9 cellular contexts compared by ENCODE assay signal in the genomic region with DNA sequence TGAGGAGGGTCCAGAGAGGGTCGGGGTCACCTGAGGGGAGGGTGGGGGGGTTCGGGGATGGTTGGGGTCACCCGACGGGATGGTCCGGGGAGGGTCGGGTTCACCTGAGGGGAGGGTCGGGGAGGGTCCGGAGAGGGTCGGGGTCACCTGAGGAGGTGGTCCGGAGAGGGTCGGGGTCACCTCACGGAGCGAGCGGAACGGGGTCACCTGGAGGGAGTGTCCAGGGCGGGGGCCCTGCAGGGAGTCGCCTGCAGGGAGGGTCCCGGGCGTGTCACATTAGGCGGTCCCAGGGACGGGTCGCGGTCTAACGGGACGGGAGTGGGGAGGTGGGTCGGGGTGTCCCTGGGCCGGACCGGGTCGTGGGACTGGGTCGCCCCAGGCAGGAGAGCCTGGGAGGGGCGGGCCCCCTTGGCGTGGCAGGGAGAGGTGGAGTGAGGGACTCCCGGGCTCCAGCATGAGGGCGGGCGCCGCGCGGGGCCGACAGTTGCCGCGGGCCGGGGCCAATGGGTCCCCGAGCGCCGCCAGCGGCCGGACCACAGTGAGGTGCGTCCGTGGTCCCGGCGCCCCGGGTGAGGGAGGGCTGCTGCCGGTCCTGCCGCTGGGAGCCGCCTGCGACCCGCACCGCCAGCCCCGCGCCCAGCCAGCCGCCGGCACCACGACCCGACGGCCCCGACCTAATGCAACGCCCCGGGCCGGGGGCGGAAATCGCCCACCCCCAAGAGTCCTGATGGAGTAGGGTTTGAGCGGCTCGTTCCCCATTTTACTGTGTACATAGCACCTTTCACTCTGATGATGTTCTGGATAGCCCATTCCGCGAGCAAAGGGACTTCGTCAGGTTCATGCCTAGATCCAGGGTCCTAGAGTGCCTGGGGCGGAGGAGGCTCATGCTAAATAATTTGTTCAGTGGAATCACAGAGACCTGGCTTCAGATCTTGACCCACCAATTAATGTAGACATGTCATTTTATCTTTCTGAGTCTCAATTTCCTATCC. TPM values are rescaled to one million over a fixed set of nuclear protein-coding genes. Genes with fewer than 3 reads are reported as not detected.
DNase-seq lines count a peak whose midpoint lies in the region; ATAC-seq and TF ChIP-seq lines count a peak whose summit lies in the region.
"Had no signal": no experiment of that assay in that cellular context is flagged by ENCODE, and none has a peak within 500 bp of the region (broad histone marks: within the 10 kb centered on the region; RNA-seq: fewer than 3 reads in every experiment).

No MANE protein-coding gene starts in this region.

- H3K79me2 ChIP-seq in parathyroid adenoma, result no peaks in the 10 kb centered on the region

- H3K36me3 ChIP-seq in CD8-positive, alpha-beta T cell (ENCODE audit: insufficient read depth, low read length), result no peaks in the 10 kb centered on the region
- H3K36me3 ChIP-seq in HUES6 (ENCODE audit: control insufficient read depth, insufficient read depth, low read length) (no peaks in the 10 kb centered on the region), left ventricle myocardium inferior (no peaks in the 10 kb centered on the region), parathyroid adenoma (ENCODE audit: control insufficient read depth, insufficient read depth, low read length) (no peaks in the 10 kb centered on the region)

- H3K4me1 Mint-ChIP-seq in CD8-positive, alpha-beta T cell (ENCODE audit: low read depth), result peaks cover 11% of the 10 kb centered on the region

- H3K4me2 ChIP-seq in parathyroid adenoma (ENCODE audit: low read length), result no peak overlapping the region

- no peaks in the 10 kb centered on the region for H3K9me3 Mint-ChIP-seq in CD8-positive, alpha-beta T cell

- POLR2A ChIA-PET in CD8-positive, alpha-beta T cell (lab: Charles Lee), result no interaction called here

- peak overlapping the region; percentile 43 for H3K4me3 Mint-ChIP-seq in CD8-positive, alpha-beta T cell

- DNase-seq in CD8-positive, alpha-beta T cell, result no peak
- peak; percentile 21 for DNase-seq in left ventricle myocardium inferior
- no peak for DNase-seq in MV-4-11 (lab: John Stamatoyannopoulos, UW)
- DNase-seq in omental fat pad (ENCODE audit: low spot score), result no peak

- no peaks in the 10 kb centered on the region for H3K9me3 ChIP-seq in CD8-positive, alpha-beta T cell (ENCODE audit: low read length)
- peaks cover 5% of the 10 kb centered on the region for H3K9me3 ChIP-seq in HUES6 (ENCODE audit: control insufficient read depth, insufficient read depth, low read depth, low read length)
- H3K9me3 ChIP-seq in left ventricle myocardium inferior (replicated peaks), result no peaks in the 10 kb centered on the region
- H3K9me3 ChIP-seq in parathyroid adenoma (ENCODE audit: control insufficient read depth, low read length), result no peaks in the 10 kb centered on the region

- ATAC-seq in CD8-positive, alpha-beta T cell, result no peak
- ATAC-seq in omental fat pad (ENCODE audit: low FRiP score), result no peak
- no peak for ATAC-seq in HG03135 (IDR thresholded peaks at IDR 0.05; ENCODE audit: unreplicated experiment)
- no peak for ATAC-seq in HG03378 (IDR thresholded peaks at IDR 0.05; ENCODE audit: unreplicated experiment)

- no peak overlapping the region for H3K9ac ChIP-seq in HUES6 (ENCODE audit: low read length)
- no peak overlapping the region for H3K9ac ChIP-seq in parathyroid adenoma

- H3K27ac Mint-ChIP-seq in CD8-positive, alpha-beta T cell, result no peak overlapping the region

- CTCF ChIA-PET in CD8-positive, alpha-beta T cell (lab: Charles Lee), result no interaction called here

- no peak for TF ChIP-seq CTCF in CD8-positive, alpha-beta T cell (IDR thresholded peaks at IDR 0.05)
- TF ChIP-seq CTCF in left ventricle myocardium inferior (IDR thresholded peaks at IDR 0.05; ENCODE audit: borderline replicate concordance) (no peak), parathyroid adenoma (IDR thresholded peaks at IDR 0.05) (no peak), omental fat pad (IDR thresholded peaks at IDR 0.05) (no peak)

- H3K27me3 ChIP-seq in CD8-positive, alpha-beta T cell (ENCODE audit: insufficient read depth, low read length), result no peaks in the 10 kb centered on the region
- peaks cover 49% of the 10 kb centered on the region for H3K27me3 ChIP-seq in HUES6 (ENCODE audit: control insufficient read depth, insufficient read depth, low read length)
- H3K27me3 ChIP-seq in left ventricle myocardium inferior (ENCODE audit: low read depth), result no peaks in the 10 kb centered on the region
- H3K27me3 ChIP-seq in parathyroid adenoma (ENCODE audit: control insufficient read depth, insufficient read depth, low read length), result no peaks in the 10 kb centered on the region

- H3K36me3 Mint-ChIP-seq in CD8-positive, alpha-beta T cell, result no peaks in the 10 kb centered on the region

- no peak overlapping the region for H3K4me3 ChIP-seq in CD8-positive, alpha-beta T cell (ENCODE audit: low read depth, low read length)
- H3K4me3 ChIP-seq in HUES6 (ENCODE audit: low read depth, low read length) (peak overlapping the region; percentile 7; the same call in 1 of the 2 replicates), left ventricle myocardium inferior (peak overlapping the region; percentile 86), parathyroid adenoma (ENCODE audit: low read depth, low read length) (no peak overlapping the region)

- peaks cover 9% of the 10 kb centered on the region for H3K4me1 ChIP-seq in CD8-positive, alpha-beta T cell (ENCODE audit: insufficient read depth, low read length)
- H3K4me1 ChIP-seq in HUES6 (ENCODE audit: control insufficient read depth, insufficient read depth, low read length), result peaks cover 4% of the 10 kb centered on the region; the same call in 1 of the 2 replicates
- H3K4me1 ChIP-seq in left ventricle myocardium inferior, result peaks cover 29% of the 10 kb centered on the region
- H3K4me1 ChIP-seq in parathyroid adenoma, result peaks cover 6% of the 10 kb centered on the region

- H3K27ac ChIP-seq in CD8-positive, alpha-beta T cell (ENCODE audit: low read depth, low read length), result no peak overlapping the region
- no peak overlapping the region for H3K27ac ChIP-seq in HUES6 (ENCODE audit: low read depth, low read length)
- peak overlapping the region; percentile 10 for H3K27ac ChIP-seq in left ventricle myocardium inferior (replicated peaks)
- no peak overlapping the region for H3K27ac ChIP-seq in parathyroid adenoma
- H3K27ac ChIP-seq: RWPE1 had no signal

- peak overlapping the region; percentile 66 for H2AFZ ChIP-seq in parathyroid adenoma

- H3K27me3 Mint-ChIP-seq in CD8-positive, alpha-beta T cell (ENCODE audit: low read depth), result peaks cover 5% of the 10 kb centered on the region

- intact Hi-C loops in CD8-positive, alpha-beta T cell (cut with DNase I, micrococcal nuclease), result loop anchor here (5.0 kb wide), 1 partner anchor 134 kb away; a partner anchor contains a TSS
- intact Hi-C loops in left ventricle myocardium inferior (cut with micrococcal nuclease), result no loop called here

RNA-seq across cellular contexts. Expression of a gene that starts 1.2 kb away (rescaled TPM):
- 1 to 10 TPM; 3.7 to 4.0 TPM for total RNA-seq in CD8-positive, alpha-beta T cell
- total RNA-seq in left ventricle myocardium inferior (6.9 TPM), omental fat pad (10 to 100 TPM in 1 of 4 donors, 1 to 10 TPM in 3; 6.6 to 19.0 (median 8.0) TPM)

Comparison
In these comparisons a context has a peak if more than half of its experiments do, and no peak if none do; other contexts are left out.
1. H3K4me3 ChIP-seq: peak in HUES6 (single experiment) and left ventricle myocardium inferior (single experiment); none in CD8-positive, alpha-beta T cell (single experiment) and parathyroid adenoma (single experiment).